In the genomic region with DNA sequence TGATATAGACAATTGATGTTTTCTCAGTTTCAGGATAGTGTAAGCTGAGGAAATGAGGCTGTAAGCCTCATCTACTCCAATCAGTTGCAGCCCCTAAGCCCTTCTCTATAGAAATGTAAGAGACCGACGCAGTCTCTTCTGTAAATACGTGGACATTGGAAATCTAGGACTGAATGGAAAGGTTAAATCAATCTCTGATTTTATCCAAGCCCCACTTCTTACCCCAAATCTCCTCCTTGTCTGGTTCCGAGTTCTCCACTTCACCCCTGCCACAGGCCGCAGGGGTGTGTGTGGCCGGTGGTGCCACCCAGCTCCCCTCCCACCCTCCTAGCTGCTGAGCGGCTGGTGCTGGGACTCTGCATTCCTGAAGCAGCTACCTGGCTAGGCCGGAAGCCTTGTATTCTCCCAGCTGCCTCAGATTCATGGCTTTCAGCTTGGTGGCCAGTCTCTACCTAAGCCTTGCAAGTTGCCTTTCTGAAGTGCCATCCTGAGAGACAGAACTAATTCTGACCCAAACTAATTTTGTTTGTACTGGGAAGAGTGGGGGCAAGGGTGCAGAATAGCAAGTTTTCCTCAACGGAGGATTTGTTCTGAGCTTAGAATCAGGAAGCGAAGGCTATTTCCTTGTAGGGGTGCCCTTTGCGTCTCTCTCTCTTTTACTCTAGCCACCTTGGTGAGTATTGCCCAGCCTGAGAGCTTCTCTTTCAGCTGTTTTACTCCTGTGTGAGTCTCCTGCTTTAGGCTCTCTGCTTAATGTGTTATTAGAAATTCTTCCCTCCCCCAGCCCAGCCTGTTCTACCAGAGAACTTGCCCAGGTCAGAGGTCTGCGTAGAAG, we compare ENCODE assay signal across 8 cellular contexts. TPM values are rescaled to one million over a fixed set of nuclear protein-coding genes. Genes with fewer than 3 reads are reported as not detected.
A peak's percentile ranks its signal among the peaks of the same experiment; 100 is the strongest.
DNase-seq lines count a peak whose midpoint lies in the region; ATAC-seq and TF ChIP-seq lines count a peak whose summit lies in the region.

No MANE protein-coding gene starts in this region.

- H3K36me3 Mint-ChIP-seq in brain, result peaks cover 34% of the 10 kb centered on the region

- H3K9me3 Mint-ChIP-seq in brain, result no peaks in the 10 kb centered on the region
- H3K9me3 Mint-ChIP-seq in stimulated activated naive CD8-positive, alpha-beta T cell treated with anti-CD3 and anti-CD28 coated beads, Interleukin-15, amount 100 ng/mL, for 72 hours, result no peaks in the 10 kb centered on the region

- H3K27me3 Mint-ChIP-seq in brain, result peaks cover 5% of the 10 kb centered on the region
- peaks cover 10% of the 10 kb centered on the region for H3K27me3 Mint-ChIP-seq in stimulated activated naive CD8-positive, alpha-beta T cell treated with anti-CD3 and anti-CD28 coated beads, Interleukin-15, amount 100 ng/mL, for 72 hours

- H3K4me1 Mint-ChIP-seq in brain, result peaks cover 57% of the 10 kb centered on the region
- peaks cover 15% of the 10 kb centered on the region for H3K4me1 Mint-ChIP-seq in stimulated activated naive CD8-positive, alpha-beta T cell treated with anti-CD3 and anti-CD28 coated beads, Interleukin-15, amount 100 ng/mL, for 72 hours

- peak; percentile 52 for DNase-seq in kidney tubule cell (ENCODE audit: low spot score)
- DNase-seq in stimulated activated naive CD8-positive, alpha-beta T cell treated with anti-CD3 and anti-CD28 coated beads, Interleukin-15, amount 100 ng/mL, for 72 hours, result peak in 1 of 2 donors; percentile 4
- no peak for DNase-seq in GM13977 (ENCODE audit: low spot score)
- DNase-seq in cerebellar cortex (ENCODE audit: low spot score), result no peak
- no peak for DNase-seq in effector CD8-positive, alpha-beta T cell (lab: John Stamatoyannopoulos, UW)

- ATAC-seq in GM18907 (IDR thresholded peaks at IDR 0.05; ENCODE audit: unreplicated experiment) (peak; percentile 35), HG03354 (IDR thresholded peaks at IDR 0.05; ENCODE audit: poor library complexity, severe bottlenecking, unreplicated experiment) (peak; percentile 41)
- ATAC-seq in stimulated activated naive CD8-positive, alpha-beta T cell treated with anti-CD3 and anti-CD28 coated beads, Interleukin-15, amount 100 ng/mL, for 72 hours, result peak; percentile 68

- H3K27ac Mint-ChIP-seq in brain, result peak overlapping the region; percentile 75 to 92 (median 85)
- H3K27ac Mint-ChIP-seq in stimulated activated naive CD8-positive, alpha-beta T cell treated with anti-CD3 and anti-CD28 coated beads, Interleukin-15, amount 100 ng/mL, for 72 hours, result peak overlapping the region; percentile 86 to 96

- peak overlapping the region; percentile 87 to 94 (median 89) for H3K4me3 Mint-ChIP-seq in brain
- H3K4me3 Mint-ChIP-seq in stimulated activated naive CD8-positive, alpha-beta T cell treated with anti-CD3 and anti-CD28 coated beads, Interleukin-15, amount 100 ng/mL, for 72 hours, result peak overlapping the region; percentile 85 to 99

- in situ Hi-C loops in GM13977 (cut with MboI; ENCODE audit: low pct_unique_long_range_greater_than_20kb, low sequenced_read_pairs, unreplicated experiment), result no loop called here

- TF ChIP-seq CTCF in brain (conservative IDR thresholded peaks at IDR 0.05), result no peak
- TF ChIP-seq CTCF in GM13977 (IDR thresholded peaks at IDR 0.05; ENCODE audit: extremely low read depth, insufficient read depth, missing control alignments), result no peak

RNA-seq across cellular contexts. Expression of a gene that starts 0.7 kb away (rescaled TPM):
- polyA plus RNA-seq in brain (ENCODE audit: insufficient read depth, low read depth, low replicate concordance), result 6.3 TPM
